In genomic region chr6:32169211-32169610, GRCh38 we compare ENCODE assay signal across 1 cellular context.
TF ChIP-seq lines count a peak whose summit lies in the region.

No MANE protein-coding gene starts in this region.

TF ChIP-seq in K562, 482 proteins besides CTCF, POLR2A, EP300 and RAD21 (continued from another document and continues in another):
- no peak for TF ChIP-seq TEAD2 (tag; IDR thresholded peaks at IDR 0.05)
- TF ChIP-seq, protein P1, sequence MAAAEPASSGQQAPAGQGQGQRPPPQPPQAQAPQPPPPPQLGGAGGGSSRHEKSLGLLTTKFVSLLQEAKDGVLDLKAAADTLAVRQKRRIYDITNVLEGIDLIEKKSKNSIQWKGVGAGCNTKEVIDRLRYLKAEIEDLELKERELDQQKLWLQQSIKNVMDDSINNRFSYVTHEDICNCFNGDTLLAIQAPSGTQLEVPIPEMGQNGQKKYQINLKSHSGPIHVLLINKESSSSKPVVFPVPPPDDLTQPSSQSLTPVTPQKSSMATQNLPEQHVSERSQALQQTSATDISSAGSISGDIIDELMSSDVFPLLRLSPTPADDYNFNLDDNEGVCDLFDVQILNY (CRISPR knock-in tag; IDR thresholded peaks at IDR 0.05) = no peak
- no peak for TF ChIP-seq ZNF212 (CRISPR knock-in tag; IDR thresholded peaks at IDR 0.05)
- TF ChIP-seq SREBF2 (CRISPR knock-in tag; IDR thresholded peaks at IDR 0.05) = no peak
- TF ChIP-seq NR2F6 (CRISPR knock-in tag; IDR thresholded peaks at IDR 0.05) = no peak
- no peak for TF ChIP-seq HDAC1 (IDR thresholded peaks at IDR 0.05)
- TF ChIP-seq ZBTB1 (CRISPR knock-in tag; IDR thresholded peaks at IDR 0.05; ENCODE audit: borderline replicate concordance, low read depth) = no peak
- TF ChIP-seq STAT5B (CRISPR knock-in tag; IDR thresholded peaks at IDR 0.05) = no peak
- TF ChIP-seq STAT5A (IDR thresholded peaks at IDR 0.05; ENCODE audit: borderline replicate concordance, low read length) = no peak
- TF ChIP-seq XRCC5 (IDR thresholded peaks at IDR 0.05; ENCODE audit: low read depth, low read length) = no peak
- TF ChIP-seq ZNF655 (CRISPR knock-in tag; IDR thresholded peaks at IDR 0.05) = no peak
- TF ChIP-seq ZNF592 (IDR thresholded peaks at IDR 0.05) = peak; percentile 49; the same call in 1 of the 2 replicates
- no peak for TF ChIP-seq FOXP1 (CRISPR knock-in tag; IDR thresholded peaks at IDR 0.05)
- TF ChIP-seq ZNF699 (CRISPR knock-in tag; IDR thresholded peaks at IDR 0.05; ENCODE audit: insufficient replicate concordance) = no peak
- TF ChIP-seq DMBX1 (CRISPR knock-in tag; IDR thresholded peaks at IDR 0.05; ENCODE audit: borderline replicate concordance) = 0 out of 2 replicates have a peak, but pooled peaks have one; percentile 16
- TF ChIP-seq, protein P2, sequence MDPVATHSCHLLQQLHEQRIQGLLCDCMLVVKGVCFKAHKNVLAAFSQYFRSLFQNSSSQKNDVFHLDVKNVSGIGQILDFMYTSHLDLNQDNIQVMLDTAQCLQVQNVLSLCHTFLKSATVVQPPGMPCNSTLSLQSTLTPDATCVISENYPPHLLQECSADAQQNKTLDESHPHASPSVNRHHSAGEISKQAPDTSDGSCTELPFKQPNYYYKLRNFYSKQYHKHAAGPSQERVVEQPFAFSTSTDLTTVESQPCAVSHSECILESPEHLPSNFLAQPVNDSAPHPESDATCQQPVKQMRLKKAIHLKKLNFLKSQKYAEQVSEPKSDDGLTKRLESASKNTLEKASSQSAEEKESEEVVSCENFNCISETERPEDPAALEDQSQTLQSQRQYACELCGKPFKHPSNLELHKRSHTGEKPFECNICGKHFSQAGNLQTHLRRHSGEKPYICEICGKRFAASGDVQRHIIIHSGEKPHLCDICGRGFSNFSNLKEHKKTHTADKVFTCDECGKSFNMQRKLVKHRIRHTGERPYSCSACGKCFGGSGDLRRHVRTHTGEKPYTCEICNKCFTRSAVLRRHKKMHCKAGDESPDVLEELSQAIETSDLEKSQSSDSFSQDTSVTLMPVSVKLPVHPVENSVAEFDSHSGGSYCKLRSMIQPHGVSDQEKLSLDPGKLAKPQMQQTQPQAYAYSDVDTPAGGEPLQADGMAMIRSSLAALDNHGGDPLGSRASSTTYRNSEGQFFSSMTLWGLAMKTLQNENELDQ (CRISPR knock-in tag; IDR thresholded peaks at IDR 0.05; ENCODE audit: borderline replicate concordance) = no peak
- no peak for TF ChIP-seq ZNF695 (CRISPR knock-in tag; IDR thresholded peaks at IDR 0.05)
- no peak for TF ChIP-seq CHD1 (IDR thresholded peaks at IDR 0.05; ENCODE audit: low read length)
- TF ChIP-seq COPS2 (conservative IDR thresholded peaks at IDR 0.05) = no peak
- TF ChIP-seq TRIM28 (IDR thresholded peaks at IDR 0.05) = no peak
- TF ChIP-seq ATF1 (CRISPR knock-in tag; IDR thresholded peaks at IDR 0.05) = no peak
- no peak for TF ChIP-seq ATF1 (tag; IDR thresholded peaks at IDR 0.05)
- 0 out of 2 replicates have a peak, but pooled peaks have one; percentile 1 for TF ChIP-seq HSF4 (CRISPR knock-in tag; IDR thresholded peaks at IDR 0.05; ENCODE audit: borderline replicate concordance)
- TF ChIP-seq, protein P3, sequence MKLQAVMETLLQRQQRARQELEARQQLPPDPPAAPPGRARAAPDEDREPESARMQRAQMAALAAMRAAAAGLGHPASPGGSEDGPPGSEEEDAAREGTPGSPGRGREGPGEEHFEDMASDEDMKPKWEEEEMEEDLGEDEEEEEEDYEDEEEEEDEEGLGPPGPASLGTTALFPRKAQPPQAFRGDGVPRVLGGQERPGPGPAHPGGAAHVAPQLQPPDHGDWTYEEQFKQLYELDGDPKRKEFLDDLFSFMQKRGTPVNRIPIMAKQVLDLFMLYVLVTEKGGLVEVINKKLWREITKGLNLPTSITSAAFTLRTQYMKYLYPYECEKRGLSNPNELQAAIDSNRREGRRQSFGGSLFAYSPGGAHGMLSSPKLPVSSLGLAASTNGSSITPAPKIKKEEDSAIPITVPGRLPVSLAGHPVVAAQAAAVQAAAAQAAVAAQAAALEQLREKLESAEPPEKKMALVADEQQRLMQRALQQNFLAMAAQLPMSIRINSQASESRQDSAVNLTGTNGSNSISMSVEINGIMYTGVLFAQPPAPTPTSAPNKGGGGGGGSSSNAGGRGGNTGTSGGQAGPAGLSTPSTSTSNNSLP (IDR thresholded peaks at IDR 0.05; ENCODE audit: borderline replicate concordance, low read depth, low read length) = no peak
- no peak for TF ChIP-seq TFAP4 (CRISPR knock-in tag; IDR thresholded peaks at IDR 0.05; ENCODE audit: borderline replicate concordance)
- TF ChIP-seq TGIF2 (CRISPR knock-in tag; IDR thresholded peaks at IDR 0.05) = no peak
- no peak for TF ChIP-seq FOXO4 (CRISPR knock-in tag; IDR thresholded peaks at IDR 0.05)
- TF ChIP-seq ETV5 (CRISPR knock-in tag; IDR thresholded peaks at IDR 0.05; ENCODE audit: low read depth) = no peak
- no peak for TF ChIP-seq HNRNPLL (IDR thresholded peaks at IDR 0.05; ENCODE audit: low read depth, low read length, poor library complexity, severe bottlenecking)
- TF ChIP-seq TSC22D4 (tag; IDR thresholded peaks at IDR 0.05) = no peak
- no peak for TF ChIP-seq PYGO2 (tag; IDR thresholded peaks at IDR 0.05)
- no peak for TF ChIP-seq ZKSCAN8 (CRISPR knock-in tag; IDR thresholded peaks at IDR 0.05)
- 0 out of 2 replicates have a peak, but pooled peaks have one; percentile 9 for TF ChIP-seq ZNF57 (CRISPR knock-in tag; IDR thresholded peaks at IDR 0.05)
- no peak for TF ChIP-seq THRAP3 (IDR thresholded peaks at IDR 0.05; ENCODE audit: borderline replicate concordance)
- no peak for TF ChIP-seq HMG20A (CRISPR knock-in tag; conservative IDR thresholded peaks at IDR 0.05)
- no peak for TF ChIP-seq NUFIP1 (IDR thresholded peaks at IDR 0.05; ENCODE audit: partially characterized antibody)
- TF ChIP-seq KAT8 (IDR thresholded peaks at IDR 0.05; ENCODE audit: low read depth) = no peak
- no peak for TF ChIP-seq NFXL1 (CRISPR knock-in tag; IDR thresholded peaks at IDR 0.05)
- peak; percentile 60 for TF ChIP-seq RBFOX2 (IDR thresholded peaks at IDR 0.05; ENCODE audit: low read depth, low read length)
- no peak for TF ChIP-seq ZNF707 (CRISPR knock-in tag; conservative IDR thresholded peaks at IDR 0.05)
- no peak for TF ChIP-seq RNF2 (IDR thresholded peaks at IDR 0.05)
- no peak for TF ChIP-seq ZC3H8 (IDR thresholded peaks at IDR 0.05)
- no peak for TF ChIP-seq HES1 (IDR thresholded peaks at IDR 0.05; ENCODE audit: low read depth)
- TF ChIP-seq SETDB1 (IDR thresholded peaks at IDR 0.05; ENCODE audit: low read length) = no peak
- TF ChIP-seq PTBP1 (IDR thresholded peaks at IDR 0.05; ENCODE audit: low read depth, low read length) = no peak
- TF ChIP-seq ZNF175 (CRISPR knock-in tag; IDR thresholded peaks at IDR 0.05; ENCODE audit: low read depth) = no peak
- no peak for TF ChIP-seq KAT7 (CRISPR knock-in tag; IDR thresholded peaks at IDR 0.05; ENCODE audit: borderline replicate concordance)
- no peak for TF ChIP-seq POLR2AphosphoS2 (IDR thresholded peaks at IDR 0.05; ENCODE audit: low read length)
- no peak for TF ChIP-seq FOXJ2 (tag; IDR thresholded peaks at IDR 0.05)
- TF ChIP-seq ZFPM2 (CRISPR knock-in tag; IDR thresholded peaks at IDR 0.05) = no peak
- no peak for TF ChIP-seq SNAPC5 (CRISPR knock-in tag; IDR thresholded peaks at IDR 0.05)
- no peak for TF ChIP-seq NCOA6 (IDR thresholded peaks at IDR 0.05)
- peak; percentile 45; the same call in 1 of the 2 replicates for TF ChIP-seq ZNF263 (CRISPR knock-in tag; IDR thresholded peaks at IDR 0.05; ENCODE audit: borderline replicate concordance)
- no peak for TF ChIP-seq RBM15 (IDR thresholded peaks at IDR 0.05; ENCODE audit: insufficient read depth, low read length)
- no peak for TF ChIP-seq MED1 (CRISPR knock-in tag; IDR thresholded peaks at IDR 0.05; ENCODE audit: borderline replicate concordance)
- no peak for TF ChIP-seq RFX1 (IDR thresholded peaks at IDR 0.05)
- no peak for TF ChIP-seq PHTF2 (CRISPR knock-in tag; IDR thresholded peaks at IDR 0.05)
- TF ChIP-seq SP2 (IDR thresholded peaks at IDR 0.05; ENCODE audit: extremely low read depth, low read depth, low read length, poor library complexity, severe bottlenecking) = no peak
- TF ChIP-seq, protein P4, sequence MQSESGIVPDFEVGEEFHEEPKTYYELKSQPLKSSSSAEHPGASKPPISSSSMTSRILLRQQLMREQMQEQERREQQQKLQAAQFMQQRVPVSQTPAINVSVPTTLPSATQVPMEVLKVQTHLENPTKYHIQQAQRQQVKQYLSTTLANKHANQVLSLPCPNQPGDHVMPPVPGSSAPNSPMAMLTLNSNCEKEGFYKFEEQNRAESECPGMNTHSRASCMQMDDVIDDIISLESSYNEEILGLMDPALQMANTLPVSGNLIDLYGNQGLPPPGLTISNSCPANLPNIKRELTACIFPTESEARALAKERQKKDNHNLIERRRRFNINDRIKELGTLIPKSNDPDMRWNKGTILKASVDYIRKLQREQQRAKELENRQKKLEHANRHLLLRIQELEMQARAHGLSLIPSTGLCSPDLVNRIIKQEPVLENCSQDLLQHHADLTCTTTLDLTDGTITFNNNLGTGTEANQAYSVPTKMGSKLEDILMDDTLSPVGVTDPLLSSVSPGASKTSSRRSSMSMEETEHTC (IDR thresholded peaks at IDR 0.05) = no peak
- TF ChIP-seq, protein P5, sequence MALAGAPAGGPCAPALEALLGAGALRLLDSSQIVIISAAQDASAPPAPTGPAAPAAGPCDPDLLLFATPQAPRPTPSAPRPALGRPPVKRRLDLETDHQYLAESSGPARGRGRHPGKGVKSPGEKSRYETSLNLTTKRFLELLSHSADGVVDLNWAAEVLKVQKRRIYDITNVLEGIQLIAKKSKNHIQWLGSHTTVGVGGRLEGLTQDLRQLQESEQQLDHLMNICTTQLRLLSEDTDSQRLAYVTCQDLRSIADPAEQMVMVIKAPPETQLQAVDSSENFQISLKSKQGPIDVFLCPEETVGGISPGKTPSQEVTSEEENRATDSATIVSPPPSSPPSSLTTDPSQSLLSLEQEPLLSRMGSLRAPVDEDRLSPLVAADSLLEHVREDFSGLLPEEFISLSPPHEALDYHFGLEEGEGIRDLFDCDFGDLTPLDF (CRISPR knock-in tag; IDR thresholded peaks at IDR 0.05) = no peak
- TF ChIP-seq CC2D1A (IDR thresholded peaks at IDR 0.05) = no peak
- TF ChIP-seq ARID1B (IDR thresholded peaks at IDR 0.05) = no peak
- no peak for TF ChIP-seq IFI16 (CRISPR knock-in tag; IDR thresholded peaks at IDR 0.05)
- no peak for TF ChIP-seq ZNF589 (CRISPR knock-in tag; IDR thresholded peaks at IDR 0.05; ENCODE audit: low read depth)
